In the genomic region with DNA sequence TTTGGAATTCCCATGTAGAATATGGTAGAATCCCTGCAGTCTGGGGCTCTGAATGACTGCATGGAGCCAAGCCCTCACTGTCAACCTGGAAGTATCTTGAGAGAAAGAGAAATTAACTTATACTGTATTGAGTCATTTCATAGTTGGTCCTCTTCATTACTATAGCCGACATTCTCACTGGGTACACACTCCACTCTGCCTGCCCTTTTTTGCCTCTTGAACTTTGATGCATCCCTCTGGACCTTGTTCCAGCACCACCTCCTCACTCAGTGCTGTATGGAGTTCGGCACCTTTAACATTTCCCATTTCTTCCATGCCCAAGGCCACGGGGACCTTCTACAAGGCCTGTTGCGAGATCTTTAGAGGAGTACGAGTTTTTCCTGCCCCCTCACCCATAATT, we compare ENCODE assay signal across 31 cellular contexts. TPM values are rescaled to one million over a fixed set of nuclear protein-coding genes. Genes with fewer than 3 reads are reported as not detected.
"Had no signal": no experiment of that assay in that cellular context is flagged by ENCODE, and none has a peak within 500 bp of the region (broad histone marks: within the 10 kb centered on the region; RNA-seq: fewer than 3 reads in every experiment).

No MANE protein-coding gene starts in this region.

- H3K4me3 ChIP-seq: ascending aorta, body of pancreas, MG63, Peyer's patch, SJCRH30 had no signal

- H3K27ac Mint-ChIP-seq: activated CD4-positive, alpha-beta memory T cell treated with anti-CD3 and anti-CD28 coated beads, Interleukin-2, amount 10 ng/mL, durations not matched to agents 7 days and 5 days; activated CD4-positive, alpha-beta T cell treated with anti-CD3 and anti-CD28 coated beads for 36 hours; activated naive CD4-positive, alpha-beta T cell treated with anti-CD3 and anti-CD28 coated beads, Interleukin-2, amount 50 U/mL, for 72 hours; activated naive CD8-positive, alpha-beta T cell treated with anti-CD3 and anti-CD28 coated beads, Interleukin-2, amount 50 U/mL, for 24 hours had no signal

- H3K9me3 ChIP-seq: ascending aorta, body of pancreas, Peyer's patch, SJCRH30, SK-N-SH had no signal

- H3K36me3 ChIP-seq: ascending aorta, Peyer's patch, SJCRH30 had no signal

- H3K4me2 ChIP-seq: SK-N-SH had no signal

- H3K9ac ChIP-seq: SK-N-SH had no signal

- H3K9me3 Mint-ChIP-seq: activated CD4-positive, alpha-beta memory T cell treated with anti-CD3 and anti-CD28 coated beads, Interleukin-2, amount 10 ng/mL, durations not matched to agents 7 days and 5 days; activated T-cell treated with anti-CD3 and anti-CD28 coated beads, Interleukin-2, amount 50 U/mL, for 4 hours had no signal

- H3K27me3 ChIP-seq: ascending aorta, body of pancreas, MG63, Peyer's patch, SJCRH30 had no signal

- FAIRE-seq: bronchial epithelial cell had no signal

- DNase-seq: activated CD4-positive, alpha-beta memory T cell treated with anti-CD3 and anti-CD28 coated beads, Interleukin-2, amount 10 ng/mL, durations not matched to agents 7 days and 5 days; activated CD4-positive, alpha-beta T cell treated with anti-CD3 and anti-CD28 coated beads for 36 hours; activated CD4-positive, alpha-beta T cell treated with anti-CD3 and anti-CD28 coated beads, Interleukin-2, amount 50 U/mL, for 1 hour; activated CD4-positive, CD25-positive, alpha-beta regulatory T cell; activated effector memory CD4-positive, alpha-beta T cell treated with anti-CD3 and anti-CD28 coated beads, Interleukin-2, amount 50 U/mL, for 16 hours; activated naive CD4-positive, alpha-beta T cell treated with Interleukin-2 at 50 U/mL for 16 hours; activated naive CD8-positive, alpha-beta T cell treated with anti-CD3 and anti-CD28 coated beads, Interleukin-2, amount 50 U/mL, for 24 hours; activated T-cell treated with anti-CD3 and anti-CD28 coated beads, Interleukin-2, amount 50 U/mL, for 4 hours; amniotic stem cell; body of pancreas; central memory CD4-positive, alpha-beta T cell; MG63; NCI-H1105; NCI-H1436; NCI-H1694 treated with DMSO at 0.1 percent for 48 hours; NCI-H2029 treated with DMSO at 0.1 percent for 48 hours; NCI-H345; NCI-H510A; NCI-H69; NK-92 treated with Interleukin-12 subunit alpha and Interleukin-12 subunit beta, amount 100 ng/mL, for 24 hours; Peyer's patch; Right ventricle myocardium superior; SJCRH30; SK-N-SH; T-helper 1 cell had no signal

- H3K4me3 Mint-ChIP-seq: activated CD4-positive, alpha-beta memory T cell treated with anti-CD3 and anti-CD28 coated beads, Interleukin-2, amount 10 ng/mL, durations not matched to agents 7 days and 5 days; activated CD4-positive, alpha-beta T cell treated with anti-CD3 and anti-CD28 coated beads for 36 hours; activated naive CD8-positive, alpha-beta T cell treated with anti-CD3 and anti-CD28 coated beads, Interleukin-2, amount 50 U/mL, for 24 hours; activated T-cell treated with anti-CD3 and anti-CD28 coated beads, Interleukin-2, amount 50 U/mL, for 4 hours had no signal

- H3K27ac ChIP-seq: body of pancreas, Peyer's patch, RWPE1, SJCRH30, VCaP had no signal

- ATAC-seq: activated CD4-positive, alpha-beta T cell treated with anti-CD3 and anti-CD28 coated beads for 36 hours; activated naive CD4-positive, alpha-beta T cell treated with anti-CD3 and anti-CD28 coated beads, Interleukin-2, amount 50 U/mL, for 72 hours; activated naive CD8-positive, alpha-beta T cell treated with anti-CD3 and anti-CD28 coated beads, Interleukin-2, amount 50 U/mL, for 24 hours; activated T-cell treated with anti-CD3 and anti-CD28 coated beads, Interleukin-2, amount 50 U/mL, for 4 hours; body of pancreas had no signal

- H3K4me1 Mint-ChIP-seq: activated naive CD8-positive, alpha-beta T cell treated with anti-CD3 and anti-CD28 coated beads, Interleukin-2, amount 50 U/mL, for 24 hours had no signal

RNA-seq across cellular contexts. Expression of a gene that starts 4.6 kb away (rescaled TPM):
- total RNA-seq: activated naive CD4-positive, alpha-beta T cell treated with anti-CD3 and anti-CD28 coated beads, Interleukin-2, amount 50 U/mL, for 72 hours; SJCRH30; T-helper 2 cell treated with Interferon-gamma antibody and Interleukin-4, amounts not matched to agents 100 ng/mL and 5 ng/mL, for 36 hours had no signal
